ENCODE assay signal across 29 cellular contexts in the genomic region with DNA sequence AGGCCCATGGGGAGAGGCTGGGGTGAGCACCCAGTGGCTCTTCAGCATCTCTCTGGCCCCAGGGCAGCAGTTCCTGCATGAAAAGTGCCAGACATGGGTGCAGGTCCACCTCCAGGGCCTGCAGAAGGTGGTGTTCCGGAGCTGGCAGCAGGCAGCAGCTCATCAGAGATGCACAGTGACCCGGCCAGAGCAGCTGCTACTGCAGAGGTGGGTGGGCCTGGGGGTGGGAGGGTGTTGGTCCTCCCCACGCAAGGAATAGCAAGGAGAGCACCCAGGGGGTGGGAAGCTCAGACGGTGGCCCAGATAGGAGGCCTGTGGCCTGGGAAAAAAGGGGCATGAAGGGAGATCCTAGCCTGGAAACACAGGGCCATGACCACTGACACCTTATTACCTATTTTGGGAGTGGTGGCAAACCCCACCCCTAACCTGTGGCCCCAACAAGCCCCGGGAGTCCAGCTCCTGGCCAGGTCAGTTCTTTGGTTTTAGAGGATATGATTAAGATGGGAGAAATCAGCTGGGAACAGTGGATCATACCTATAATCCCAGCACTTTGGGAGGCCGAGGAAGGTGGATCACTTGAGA. TPM values are rescaled to one million over a fixed set of nuclear protein-coding genes. Genes with fewer than 3 reads are reported as not detected.
"Had no signal": no experiment of that assay in that cellular context is flagged by ENCODE, and none has a peak within 500 bp of the region (broad histone marks: within the 10 kb centered on the region; RNA-seq: fewer than 3 reads in every experiment).

No MANE protein-coding gene starts in this region.

- H3K4me3 ChIP-seq: adrenal gland, ascending aorta, breast epithelium, cardiac muscle cell, colonic mucosa had no signal

- H3K4me1 ChIP-seq: colonic mucosa had no signal

- DNase-seq: activated CD4-positive, alpha-beta T cell treated with anti-CD3 and anti-CD28 coated beads for 1 hour; activated CD4-positive, alpha-beta T cell treated with anti-CD3 and anti-CD28 coated beads for 4 hours; activated CD4-positive, alpha-beta T cell treated with anti-CD3 and anti-CD28 coated beads, Interleukin-2, amount 10 ng/mL, durations not matched to agents 7 days and 5 days; activated CD4-positive, alpha-beta T cell treated with anti-CD3 and anti-CD28 coated beads, Interleukin-2, amount 50 U/mL, for 4 hours; activated CD8-positive, alpha-beta memory T cell treated with anti-CD3 and anti-CD28 coated beads for 24 hours; activated CD8-positive, alpha-beta T cell treated with anti-CD3 and anti-CD28 coated beads for 36 hours; activated effector memory CD4-positive, alpha-beta T cell treated with anti-CD3 and anti-CD28 coated beads, Interleukin-2, amount 50 U/mL, for 16 hours; activated naive CD4-positive, alpha-beta T cell treated with anti-CD3 and anti-CD28 coated beads for 36 hours; activated naive CD8-positive, alpha-beta T cell treated with anti-CD3 and anti-CD28 coated beads for 36 hours; activated naive CD8-positive, alpha-beta T cell treated with anti-CD3 and anti-CD28 coated beads, Interleukin-2, amount 50 U/mL, for 24 hours; activated T-cell treated with anti-CD3 and anti-CD28 coated beads, Interleukin-2, amount 50 U/mL, for 4 hours; amygdala; central memory CD4-positive, alpha-beta T cell; cerebellar nuclear complex; colonic mucosa; effector CD8-positive, alpha-beta T cell; foreskin fibroblast; T-helper 2 cell had no signal

- H3K9me3 ChIP-seq: adrenal gland, ascending aorta, breast epithelium, colonic mucosa had no signal

- H3K36me3 ChIP-seq: adrenal gland, ascending aorta, breast epithelium, cardiac muscle cell, colonic mucosa had no signal

- H3K27ac ChIP-seq: adrenal gland, ascending aorta, breast epithelium, cardiac muscle cell, colonic mucosa, epithelial cell of prostate, VCaP had no signal

- ATAC-seq: activated CD8-positive, alpha-beta T cell treated with anti-CD3 and anti-CD28 coated beads for 36 hours; activated naive CD8-positive, alpha-beta T cell treated with anti-CD3 and anti-CD28 coated beads, Interleukin-2, amount 50 U/mL, for 24 hours; activated T-cell treated with anti-CD3 and anti-CD28 coated beads, Interleukin-2, amount 50 U/mL, for 4 hours; activated T-helper 17 cell treated with anti-CD3 and anti-CD28 coated beads, Interleukin-2, amount 50 U/mL, for 72 hours; WTC11 had no signal

- H3K27me3 ChIP-seq: adrenal gland, ascending aorta, breast epithelium, cardiac muscle cell, colonic mucosa had no signal

RNA-seq across cellular contexts. Expression of gene C1orf167, which starts 20.2 kb away (rescaled TPM):
- total RNA-seq: activated CD4-positive, alpha-beta T cell treated with anti-CD3 and anti-CD28 coated beads, Interleukin-2, amount 10 ng/mL, durations not matched to agents 7 days and 5 days; activated CD8-positive, alpha-beta T cell treated with anti-CD3 and anti-CD28 coated beads for 36 hours; activated naive CD4-positive, alpha-beta T cell treated with anti-CD3 and anti-CD28 coated beads for 36 hours; activated naive CD8-positive, alpha-beta T cell treated with anti-CD3 and anti-CD28 coated beads for 36 hours; activated T-cell treated with anti-CD3 and anti-CD28 coated beads, Interleukin-2, amount 50 U/mL, for 4 hours; activated T-helper 17 cell treated with anti-CD3 and anti-CD28 coated beads, Interleukin-2, amount 50 U/mL, for 72 hours; ascending aorta; colonic mucosa; endothelial cell of umbilical vein; frontal cortex; T-helper 1 cell treated with Interleukin-12 subunit alpha and Interleukin-12 subunit beta and Interleukin-4 antibody, amounts not matched to agents 30 ng/mL and 1 ng/mL, for 36 hours had no signal
- polyA plus RNA-seq: endothelial cell of umbilical vein had no signal
